In the genomic region with DNA sequence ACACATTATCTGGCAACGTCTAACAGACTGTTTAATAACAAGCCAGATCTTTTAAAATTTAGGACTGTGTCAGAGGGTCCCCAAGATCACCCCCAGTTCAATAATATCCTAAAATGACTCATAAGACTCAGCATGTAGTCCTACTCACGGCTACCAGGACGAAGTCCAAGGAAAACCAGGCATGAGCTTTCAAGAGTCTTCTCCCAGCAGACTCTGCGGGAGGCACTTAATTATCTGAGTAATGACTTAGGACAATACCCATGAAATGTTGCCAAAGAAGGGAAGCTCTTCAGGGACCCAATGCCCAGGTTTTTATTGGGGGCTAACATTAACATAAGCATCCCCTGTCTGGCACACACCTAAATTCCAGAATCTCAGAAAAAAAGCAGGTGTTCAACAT, we compare ENCODE assay signal across 21 cellular contexts. TPM values are rescaled to one million over a fixed set of nuclear protein-coding genes. Genes with fewer than 3 reads are reported as not detected.
"Had no signal": no experiment of that assay in that cellular context is flagged by ENCODE, and none has a peak within 500 bp of the region (broad histone marks: within the 10 kb centered on the region; RNA-seq: fewer than 3 reads in every experiment).

No MANE protein-coding gene starts in this region.

- H3K27ac Mint-ChIP-seq: activated naive CD4-positive, alpha-beta T cell treated with anti-CD3 and anti-CD28 coated beads for 36 hours; activated naive CD8-positive, alpha-beta T cell treated with anti-CD3 and anti-CD28 coated beads, Interleukin-2, amount 50 U/mL, for 24 hours; activated T-helper 2 cell treated with anti-CD3 and anti-CD28 coated beads, Interferon-gamma antibody, Interleukin-2, Interleukin-4, amounts not matched to agents 10 μg/mL and 5 μg/mL and 100 μg/mL, durations not matched to agents 14 hours and 24 hours and 36 hours; effector memory CD8-positive, alpha-beta T cell; naive B cell; stimulated activated effector memory CD8-positive, alpha-beta T cell treated with anti-CD3 and anti-CD28 coated beads, Interleukin-12 subunit alpha, Interleukin-12 subunit beta, amount 100 ng/mL, for 72 hours had no signal

- H3K9me3 Mint-ChIP-seq: activated naive CD4-positive, alpha-beta T cell treated with anti-CD3 and anti-CD28 coated beads for 36 hours; activated naive CD8-positive, alpha-beta T cell treated with anti-CD3 and anti-CD28 coated beads, Interleukin-2, amount 50 U/mL, for 24 hours; activated T-helper 2 cell treated with anti-CD3 and anti-CD28 coated beads, Interferon-gamma antibody, Interleukin-2, Interleukin-4, amounts not matched to agents 10 μg/mL and 5 μg/mL and 100 μg/mL, durations not matched to agents 14 hours and 24 hours and 36 hours; effector memory CD8-positive, alpha-beta T cell; naive B cell; stimulated activated effector memory CD8-positive, alpha-beta T cell treated with anti-CD3 and anti-CD28 coated beads, Interleukin-12 subunit alpha, Interleukin-12 subunit beta, amount 100 ng/mL, for 72 hours had no signal

- H3K36me3 ChIP-seq: gastrocnemius medialis, heart left ventricle, neutrophil, thyroid gland had no signal

- H3K36me3 Mint-ChIP-seq: naive B cell; stimulated activated effector memory CD8-positive, alpha-beta T cell treated with anti-CD3 and anti-CD28 coated beads, Interleukin-12 subunit alpha, Interleukin-12 subunit beta, amount 100 ng/mL, for 72 hours had no signal

- DNase-seq: activated CD4-positive, alpha-beta T cell treated with anti-CD3 and anti-CD28 coated beads, Interleukin-2, amount 50 U/mL, for 48 hours; activated CD4-positive, CD25-positive, alpha-beta regulatory T cell treated with anti-CD3 and anti-CD28 coated beads, Interleukin-2, amount 50 U/mL, for 72 hours; activated naive CD4-positive, alpha-beta T cell treated with anti-CD3 and anti-CD28 coated beads for 36 hours; activated naive CD8-positive, alpha-beta T cell treated with anti-CD3 and anti-CD28 coated beads, Interleukin-2, amount 50 U/mL, for 24 hours; aorta; dermis blood vessel endothelial cell; effector memory CD8-positive, alpha-beta T cell; gastrocnemius medialis; heart left ventricle; left cardiac atrium; naive B cell; retina; stimulated activated CD4-positive, alpha-beta T cell treated with anti-CD3 and anti-CD28 coated beads, Interleukin-12 subunit alpha, Interleukin-12 subunit beta, amount 100 ng/mL, for 4 hours; stimulated activated CD4-positive, alpha-beta T cell treated with anti-CD3 and anti-CD28 coated beads, Interleukin-2, amount 100 ng/mL, for 24 hours; T-helper 9 cell; thyroid gland had no signal

- H3K4me3 Mint-ChIP-seq: activated naive CD4-positive, alpha-beta T cell treated with anti-CD3 and anti-CD28 coated beads for 36 hours; activated naive CD8-positive, alpha-beta T cell treated with anti-CD3 and anti-CD28 coated beads, Interleukin-2, amount 50 U/mL, for 24 hours; effector memory CD8-positive, alpha-beta T cell; naive B cell; stimulated activated effector memory CD8-positive, alpha-beta T cell treated with anti-CD3 and anti-CD28 coated beads, Interleukin-12 subunit alpha, Interleukin-12 subunit beta, amount 100 ng/mL, for 72 hours had no signal

- H3K9me3 ChIP-seq: gastrocnemius medialis, heart left ventricle, neutrophil, thyroid gland had no signal

- H3K4me1 Mint-ChIP-seq: activated naive CD8-positive, alpha-beta T cell treated with anti-CD3 and anti-CD28 coated beads, Interleukin-2, amount 50 U/mL, for 24 hours; naive B cell; stimulated activated effector memory CD8-positive, alpha-beta T cell treated with anti-CD3 and anti-CD28 coated beads, Interleukin-12 subunit alpha, Interleukin-12 subunit beta, amount 100 ng/mL, for 72 hours had no signal

- H3K4me3 ChIP-seq: gastrocnemius medialis, heart left ventricle, lung, thyroid gland had no signal

- H3K27me3 ChIP-seq: gastrocnemius medialis, heart left ventricle, thyroid gland had no signal

RNA-seq across cellular contexts. Expression of a gene that starts 7.0 kb away (rescaled TPM):
- total RNA-seq: activated naive CD4-positive, alpha-beta T cell treated with anti-CD3 and anti-CD28 coated beads for 36 hours; activated T-helper 2 cell treated with anti-CD3 and anti-CD28 coated beads, Interferon-gamma antibody, Interleukin-2, Interleukin-4, amounts not matched to agents 10 μg/mL and 5 μg/mL and 100 μg/mL, durations not matched to agents 14 hours and 24 hours and 36 hours; bronchial epithelial cell had no signal
